In the genomic region with DNA sequence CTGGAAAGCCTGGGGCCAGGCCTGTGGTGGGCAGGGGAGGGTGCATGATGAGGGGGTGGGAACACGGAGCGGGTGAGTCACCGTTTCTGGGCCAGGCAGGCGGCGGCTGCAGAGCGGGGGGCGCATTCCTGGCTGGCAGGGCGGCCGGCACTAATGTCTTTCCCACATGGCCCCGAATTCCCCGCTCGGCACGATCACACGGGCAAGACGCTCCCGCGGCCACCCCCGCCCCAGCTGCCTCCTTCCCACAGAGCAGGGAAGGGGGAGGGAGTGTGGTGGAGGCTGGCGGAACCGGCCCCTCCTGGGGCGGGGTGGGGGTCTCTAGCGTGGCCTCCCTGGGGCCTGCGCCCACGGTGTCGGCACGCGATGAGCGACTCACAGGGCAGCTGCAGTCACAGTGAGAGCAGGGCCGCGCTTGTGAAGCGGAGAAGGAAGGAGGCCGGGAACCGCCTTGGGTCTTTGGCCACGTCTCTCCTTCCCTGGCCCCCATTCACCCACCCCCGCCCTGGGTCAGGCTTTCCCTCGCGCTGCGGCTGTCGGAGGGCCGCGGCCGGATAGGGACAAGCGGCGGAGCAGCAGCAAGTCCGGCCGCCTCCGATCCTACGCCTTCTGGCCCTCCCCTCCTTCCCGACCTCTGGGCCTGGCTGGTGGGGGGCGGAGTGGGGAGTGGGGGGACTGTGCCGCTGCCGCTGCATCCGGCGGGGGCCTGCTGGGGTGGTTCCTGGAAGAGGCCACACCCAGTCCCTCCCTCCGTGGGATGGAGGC, we compare ENCODE assay signal across 8 cellular contexts. TPM values are rescaled to one million over a fixed set of nuclear protein-coding genes. Genes with fewer than 3 reads are reported as not detected.
A peak's percentile ranks its signal among the peaks of the same experiment; 100 is the strongest.
DNase-seq lines count a peak whose midpoint lies in the region; ATAC-seq and TF ChIP-seq lines count a peak whose summit lies in the region.

No MANE protein-coding gene starts in this region.

- H3K27ac Mint-ChIP-seq in HFFc6 (peak overlapping the region; percentile 92), naive B cell (peak overlapping the region in 4 of 6 donors; percentile 53 to 91 (median 69))

- H3K27ac ChIP-seq in BLaER1 treated with 17β-estradiol and CSF1 and Interleukin-3, amounts not matched to agents 10 nM and 100 nM: peak overlapping the region in 10 of 11 experiments; percentile 43 to 80 (median 72); a peak in 19 of 22 replicates
- H3K27ac ChIP-seq in esophagus squamous epithelium: peak overlapping the region; percentile 68 to 92 (median 86)
- H3K27ac ChIP-seq in urinary bladder (ENCODE audit: low read depth): peak overlapping the region; percentile 76

- no peaks in the 10 kb centered on the region for H3K36me3 ChIP-seq in BLaER1 treated with 17β-estradiol and CSF1 and Interleukin-3, amounts not matched to agents 10 nM and 100 nM
- H3K36me3 ChIP-seq in esophagus squamous epithelium: no peaks in the 10 kb centered on the region
- no peaks in the 10 kb centered on the region for H3K36me3 ChIP-seq in urinary bladder (ENCODE audit: insufficient read depth)

- H3K4me1 ChIP-seq in BLaER1 treated with 17β-estradiol and CSF1 and Interleukin-3, amounts not matched to agents 10 nM and 100 nM: peaks cover 41 to 84% (median 79%) of the 10 kb centered on the region in 10 experiments
- H3K4me1 ChIP-seq in esophagus squamous epithelium (peaks cover 22 to 40% (median 23%) of the 10 kb centered on the region in 3 donors), urinary bladder (ENCODE audit: insufficient read depth) (no peaks in the 10 kb centered on the region)

- peak; percentile 35 to 40 for ATAC-seq in naive B cell (ENCODE audit: low read depth in 2 of 2)
- ATAC-seq in HG03439 (IDR thresholded peaks at IDR 0.05; ENCODE audit: unreplicated experiment): no peak

- H3K9me3 Mint-ChIP-seq in HFFc6 (no peaks in the 10 kb centered on the region), naive B cell (peaks cover 0 to 2% (median 0%) of the 10 kb centered on the region in 7 donors)

- intact Hi-C loops in esophagus squamous epithelium (cut with DNase I): no loop called here

- no peaks in the 10 kb centered on the region for H3K9me3 ChIP-seq in BLaER1 treated with 17β-estradiol and CSF1 and Interleukin-3, amounts not matched to agents 10 nM and 100 nM (replicated peaks in 1 of 11)
- no peaks in the 10 kb centered on the region for H3K9me3 ChIP-seq in esophagus squamous epithelium

- H3K27me3 Mint-ChIP-seq in HFFc6 (ENCODE audit: insufficient read depth): peaks cover 2% of the 10 kb centered on the region; the same call in 1 of the 2 replicates
- H3K27me3 Mint-ChIP-seq in naive B cell: peaks cover 10 to 30% (median 24%) of the 10 kb centered on the region in 3 donors

- H3K36me3 Mint-ChIP-seq in HFFc6 (ENCODE audit: low read depth) (no peaks in the 10 kb centered on the region), naive B cell (no peaks in the 10 kb centered on the region)

- peak overlapping the region; percentile 81 to 99 (median 97) for H3K4me2 ChIP-seq in BLaER1 treated with 17β-estradiol and CSF1 and Interleukin-3, amounts not matched to agents 10 nM and 100 nM

- TF ChIP-seq CTCF in HFFc6 (IDR thresholded peaks at IDR 0.05) (0 out of 2 replicates have a peak, but pooled peaks have one; percentile 9), esophagus squamous epithelium (IDR thresholded peaks at IDR 0.05) (no peak)

- peak overlapping the region; percentile 49 to 78 (median 76); a peak in 21 of 22 replicates for H3K9ac ChIP-seq in BLaER1 treated with 17β-estradiol and CSF1 and Interleukin-3, amounts not matched to agents 10 nM and 100 nM

- H3K4me1 Mint-ChIP-seq in HFFc6 (ENCODE audit: low read depth) (peaks cover 54% of the 10 kb centered on the region), naive B cell (peaks cover 32 to 50% (median 47%) of the 10 kb centered on the region in 3 donors)

- WGBS in esophagus squamous epithelium, 2 donors: 0 to 3% methylated on average over 7 to 11 of the region's 55 CpGs
- under 1% methylated on average over 55 of the region's 55 CpGs for WGBS in urinary bladder

- peak overlapping the region; percentile 39 to 70 (median 54) for H3K4me3 ChIP-seq in BLaER1 treated with 17β-estradiol and CSF1 and Interleukin-3, amounts not matched to agents 10 nM and 100 nM
- H3K4me3 ChIP-seq in esophagus squamous epithelium: peak overlapping the region; percentile 28 to 66 (median 46)
- H3K4me3 ChIP-seq in urinary bladder (ENCODE audit: low read depth, low read length): peak overlapping the region; percentile 26

- H3K4me3 Mint-ChIP-seq in HFFc6 (peak overlapping the region; percentile 83), naive B cell (peak overlapping the region; percentile 65 to 92 (median 84))

- no peak for TF ChIP-seq POLR2A in esophagus squamous epithelium (IDR thresholded peaks at IDR 0.05)

- H3K27me3 ChIP-seq in BLaER1 treated with 17β-estradiol and CSF1 and Interleukin-3, amounts not matched to agents 10 nM and 100 nM: peaks cover 0 to 18% (median 0%) of the 10 kb centered on the region in 11 experiments; a peak in 5 of 22 replicates
- peaks cover 0 to 18% (median 0%) of the 10 kb centered on the region in 4 donors for H3K27me3 ChIP-seq in esophagus squamous epithelium

- DNase-seq in HFFc6: peak; percentile 71
- DNase-seq in activated CD4-positive, alpha-beta T cell treated with anti-CD3 and anti-CD28 coated beads, Interleukin-2, amount 50 U/mL, for 48 hours: peak; percentile 26 to 27
- DNase-seq in esophagus squamous epithelium (lab: John Stamatoyannopoulos, UW): no peak
- DNase-seq in naive B cell: no peak
- DNase-seq in NK-92 treated with Interleukin-12 subunit alpha and Interleukin-12 subunit beta, amount 100 ng/mL, for 24 hours (lab: John Stamatoyannopoulos, UW): no peak

- H4K20me1 ChIP-seq in BLaER1 treated with 17β-estradiol and CSF1 and Interleukin-3, amounts not matched to agents 10 nM and 100 nM: no peaks in the 10 kb centered on the region

RNA-seq across cellular contexts. Expression of a gene that starts 48.9 kb away (rescaled TPM):
- total RNA-seq in HFFc6 (2021; fragmentation: NEBNext Ultra II Directional; extraction: Animal tissue kit (Norgen Biotek cat#: 25700)): 10 to 100 TPM; 46.4 to 58.5 (median 49.2) TPM
- total RNA-seq in esophagus squamous epithelium (10 to 100 TPM; 13.9 to 40.4 (median 22.9) TPM), urinary bladder (28.0 TPM)
- polyA plus RNA-seq in naive B cell (ENCODE audit: low read depth in 6 of 6) (100 to 1,000 TPM; 351 to 547 (median 399) TPM), urinary bladder (28.2 TPM)

Comparison
In these comparisons a context has a peak if more than half of its experiments do, and no peak if none do; other contexts are left out.
1. DNase-seq: peak in HFFc6 (single experiment) and activated CD4-positive, alpha-beta T cell treated with anti-CD3 and anti-CD28 coated beads, Interleukin-2, amount 50 U/mL, for 48 hours (2 of 2); none in esophagus squamous epithelium (single experiment), naive B cell (single experiment) and NK-92 treated with Interleukin-12 subunit alpha and Interleukin-12 subunit beta, amount 100 ng/mL, for 24 hours (single experiment).
2. Peak in every context shown above with its lines, with median percentiles within 50 percentile points of each other: H3K27ac ChIP-seq and H3K4me3 ChIP-seq.